In the genomic region with DNA sequence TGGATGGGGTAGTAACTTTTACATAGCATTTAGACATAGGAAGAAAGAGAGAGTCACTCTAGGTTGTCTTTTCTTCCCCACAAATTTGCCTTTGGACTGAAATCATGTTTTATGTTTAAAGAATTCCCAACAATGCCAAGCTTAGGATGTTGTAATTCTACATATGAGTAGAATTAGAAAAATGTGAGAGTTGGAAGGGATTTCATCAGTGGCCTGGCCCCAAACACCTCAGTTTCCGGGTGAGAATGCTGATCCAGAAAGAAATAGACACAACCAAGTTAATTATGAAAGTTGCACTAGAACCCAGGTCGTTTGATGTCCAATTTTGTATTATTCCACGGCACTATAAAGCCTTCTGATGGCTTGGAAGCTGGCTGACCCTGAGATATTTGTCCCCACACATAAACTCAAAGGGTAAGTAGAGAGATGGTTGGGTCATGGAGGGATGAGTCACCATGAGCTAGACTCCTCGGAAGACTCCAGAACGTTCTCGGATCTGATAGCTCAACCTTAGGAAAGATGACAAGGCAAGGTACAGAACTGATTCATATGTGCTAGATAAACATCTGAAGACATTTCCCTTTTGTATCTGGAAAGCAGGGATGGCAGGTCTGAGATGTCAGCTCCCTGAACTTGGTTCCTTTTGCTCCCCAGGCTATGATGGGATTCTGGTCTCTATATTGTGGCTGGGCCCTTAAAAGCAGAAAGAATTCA, we compare ENCODE assay signal across 2 cellular contexts.
TF ChIP-seq lines count a peak whose summit lies in the region.

No MANE protein-coding gene starts in this region.

TF ChIP-seq in IMR-90, 13 proteins besides CTCF, POLR2A, EP300 and RAD21:
- TF ChIP-seq MXI1 (IDR thresholded peaks at IDR 0.05; ENCODE audit: borderline replicate concordance, low read depth, low read length) (no peak), RFX5 (IDR thresholded peaks at IDR 0.05; ENCODE audit: low read depth, low read length) (no peak), CEBPB (IDR thresholded peaks at IDR 0.05; ENCODE audit: low read depth, low read length) (peak; percentile 60; the same call in 1 of the 2 replicates), RCOR1 (IDR thresholded peaks at IDR 0.05; ENCODE audit: insufficient replicate concordance, low read length) (no peak), NFE2L2 (IDR thresholded peaks at IDR 0.05; ENCODE audit: low read depth, low read length) (peak; percentile 15; the same call in 1 of the 2 replicates)
- TF ChIP-seq, protein P1, sequence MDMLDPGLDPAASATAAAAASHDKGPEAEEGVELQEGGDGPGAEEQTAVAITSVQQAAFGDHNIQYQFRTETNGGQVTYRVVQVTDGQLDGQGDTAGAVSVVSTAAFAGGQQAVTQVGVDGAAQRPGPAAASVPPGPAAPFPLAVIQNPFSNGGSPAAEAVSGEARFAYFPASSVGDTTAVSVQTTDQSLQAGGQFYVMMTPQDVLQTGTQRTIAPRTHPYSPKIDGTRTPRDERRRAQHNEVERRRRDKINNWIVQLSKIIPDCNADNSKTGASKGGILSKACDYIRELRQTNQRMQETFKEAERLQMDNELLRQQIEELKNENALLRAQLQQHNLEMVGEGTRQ (IDR thresholded peaks at IDR 0.05; ENCODE audit: low read depth, low read length) = no peak

TF ChIP-seq in HepG2, 621 proteins besides CTCF, POLR2A, EP300 and RAD21:
- peak; percentile 63 for TF ChIP-seq FOSL2 (CRISPR knock-in tag; IDR thresholded peaks at IDR 0.05)
- TF ChIP-seq KLF15 (CRISPR knock-in tag; IDR thresholded peaks at IDR 0.05; ENCODE audit: borderline replicate concordance) = no peak
- no peak for TF ChIP-seq MAFG (CRISPR knock-in tag; IDR thresholded peaks at IDR 0.05)
- TF ChIP-seq HMG20B (CRISPR knock-in tag; conservative IDR thresholded peaks at IDR 0.05) = no peak
